8 cellular contexts compared by ENCODE assay signal in genomic region chr2:101328474-101329007, GRCh38. TPM values are rescaled to one million over a fixed set of nuclear protein-coding genes. Genes with fewer than 3 reads are reported as not detected.
A peak's percentile ranks its signal among the peaks of the same experiment; 100 is the strongest.
DNase-seq lines count a peak whose midpoint lies in the region; ATAC-seq, FAIRE-seq and TF ChIP-seq lines count a peak whose summit lies in the region.

No MANE protein-coding gene starts in this region.

- WGBS in hepatocyte (ENCODE audit: low lambda C conversion rate, missing lambda C conversion rate), result 78% methylated on average over 3 of the region's 3 CpGs

- H3K79me2 ChIP-seq in hepatocyte, result no peaks in the 10 kb centered on the region

- DNase-seq in H54 (ENCODE audit: insufficient read length, low spot score) (no peak), SKM-1 (lab: John Stamatoyannopoulos, UW; ENCODE audit: unreplicated experiment) (peak; percentile 99), hepatocyte (ENCODE audit: low spot score) (no peak), urothelium cell line (ENCODE audit: low spot score) (no peak), NCI-H128 (lab: John Stamatoyannopoulos, UW; ENCODE audit: unreplicated experiment) (no peak)

- H3K27ac ChIP-seq in BLaER1, result peak overlapping the region; percentile 72
- H3K27ac ChIP-seq in hepatocyte, result peak overlapping the region; percentile 67

- no peak for TF ChIP-seq POLR2A in H54 (IDR thresholded peaks at IDR 0.05; ENCODE audit: low read depth, low read length)

- H3K9ac ChIP-seq in BLaER1, result peak overlapping the region; percentile 26; the same call in 1 of the 2 replicates

- peaks cover 8% of the 10 kb centered on the region; the same call in 1 of the 2 replicates for H3K9me3 ChIP-seq in BLaER1
- no peaks in the 10 kb centered on the region for H3K9me3 ChIP-seq in hepatocyte (ENCODE audit: low read depth)

- no peaks in the 10 kb centered on the region for H3K9me2 ChIP-seq in hepatocyte (replicated peaks; ENCODE audit: insufficient read depth)

- H2AFZ ChIP-seq in hepatocyte, result no peak overlapping the region

- H3K4me2 ChIP-seq in BLaER1 (peak overlapping the region; percentile 73), hepatocyte (peak overlapping the region; percentile 27)

- H3K36me3 ChIP-seq in BLaER1, result no peaks in the 10 kb centered on the region
- H3K36me3 ChIP-seq in hepatocyte (replicated peaks; ENCODE audit: insufficient read depth, low read depth), result no peaks in the 10 kb centered on the region

- no peak for ATAC-seq in HG02759 (IDR thresholded peaks at IDR 0.05; ENCODE audit: unreplicated experiment)
- ATAC-seq in HG03175 (IDR thresholded peaks at IDR 0.05; ENCODE audit: unreplicated experiment), result no peak

- no peaks in the 10 kb centered on the region for H4K20me1 ChIP-seq in BLaER1
- H4K20me1 ChIP-seq in hepatocyte (ENCODE audit: insufficient read depth, poor library complexity, severe bottlenecking), result no peaks in the 10 kb centered on the region

- FAIRE-seq in H54 (lab: Jason Lieb, UNC) (peak; percentile 11), urothelium cell line (lab: Jason Lieb, UNC) (peak; percentile 13)

- peaks cover 38% of the 10 kb centered on the region for H3K4me1 ChIP-seq in BLaER1
- peaks cover 12% of the 10 kb centered on the region for H3K4me1 ChIP-seq in hepatocyte (ENCODE audit: insufficient read depth)

- 0 out of 2 replicates have a peak overlapping the region, but pooled peaks have one; percentile 11 for H3K4me3 ChIP-seq in BLaER1
- H3K4me3 ChIP-seq in hepatocyte, result no peak overlapping the region

- no peaks in the 10 kb centered on the region for H3K27me3 ChIP-seq in BLaER1
- no peaks in the 10 kb centered on the region for H3K27me3 ChIP-seq in hepatocyte

- no peak for TF ChIP-seq CTCF in hepatocyte (IDR thresholded peaks at IDR 0.05; ENCODE audit: poor library complexity)

RNA-seq across cellular contexts. Expression of gene RNF149, which starts 20.0 kb away (rescaled TPM):
- 60.3 and 60.7 TPM in 2 replicates for total RNA-seq in hepatocyte
- polyA plus RNA-seq in hepatocyte, result 64.6 and 66.0 TPM in 2 replicates

RNA-seq across cellular contexts. Expression of gene CREG2, which starts 58.8 kb away (rescaled TPM):
- total RNA-seq in hepatocyte, result 2.2 and 3.8 TPM in 2 replicates
- polyA plus RNA-seq in hepatocyte, result 2.6 and 4.8 TPM in 2 replicates
